ENCODE assay signal across 12 cellular contexts in the genomic region with DNA sequence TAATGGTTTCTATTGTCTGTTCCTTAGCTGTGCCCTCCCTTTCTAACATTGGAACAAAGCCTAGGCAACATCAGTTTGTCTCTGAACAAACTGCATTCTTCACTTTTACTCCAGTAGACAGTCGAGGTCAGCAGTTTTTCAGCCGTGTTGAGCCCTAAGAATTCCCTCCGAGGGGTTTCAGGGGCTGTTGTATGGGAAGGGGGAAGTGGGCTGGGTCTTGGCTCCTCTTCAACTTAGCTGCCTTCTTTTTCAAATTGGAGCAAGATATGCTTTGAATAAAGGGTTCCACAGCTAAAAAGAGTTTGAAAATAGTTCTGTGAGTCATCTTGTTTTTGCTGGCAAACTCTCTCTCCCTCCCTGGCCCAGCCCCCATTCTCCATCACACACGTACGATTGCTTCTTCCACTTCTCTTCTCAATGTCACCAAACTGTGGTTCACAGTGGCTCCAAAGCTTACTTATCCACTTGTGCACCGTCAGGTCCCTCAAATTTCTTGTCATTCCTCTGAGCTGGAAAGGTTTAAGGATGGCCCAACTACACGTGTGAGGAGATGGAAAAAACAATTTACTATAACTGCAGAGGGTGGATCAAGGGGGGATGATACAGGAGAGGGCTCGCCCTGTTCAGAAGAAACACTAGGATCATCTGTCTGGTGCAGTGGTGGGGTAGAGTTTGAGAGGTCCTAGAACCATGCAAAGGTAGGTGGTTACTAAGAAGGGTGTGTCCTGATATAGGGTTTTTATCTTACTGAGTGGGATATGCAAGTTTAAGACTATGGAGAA. TPM values are rescaled to one million over a fixed set of nuclear protein-coding genes. Genes with fewer than 3 reads are reported as not detected.
DNase-seq lines count a peak whose midpoint lies in the region; ATAC-seq, FAIRE-seq and TF ChIP-seq lines count a peak whose summit lies in the region.
"Had no signal": no experiment of that assay in that cellular context is flagged by ENCODE, and none has a peak within 500 bp of the region (broad histone marks: within the 10 kb centered on the region; RNA-seq: fewer than 3 reads in every experiment).

No MANE protein-coding gene starts in this region.

- peaks cover 2% of the 10 kb centered on the region for H3K9me3 Mint-ChIP-seq in neural progenitor cell
- H3K9me3 Mint-ChIP-seq: CD4-positive, alpha-beta T cell had no signal

- H2BK120ac ChIP-seq in H1 (replicated peaks; ENCODE audit: low read depth, low read length): no peak overlapping the region

- H4K8ac ChIP-seq in H1 (ENCODE audit: extremely low read depth, insufficient read depth, low read length): no peak overlapping the region

- H3K79me2 ChIP-seq in OCI-LY3 (ENCODE audit: low read length) (no peaks in the 10 kb centered on the region), H1 (ENCODE audit: control insufficient read depth in 1 of 2, insufficient read depth in 2 of 2, low read length in 2 of 2) (no peaks in the 10 kb centered on the region), neural progenitor cell (ENCODE audit: low read depth) (no peaks in the 10 kb centered on the region)

- TF ChIP-seq EP300 in H1 (IDR thresholded peaks at IDR 0.05; ENCODE audit: borderline replicate concordance in 1 of 2, low read depth in 2 of 2, low read length in 2 of 2): no peak

- FAIRE-seq in H1 (lab: Jason Lieb, UNC): no peak

- H2BK12ac ChIP-seq in H1 (ENCODE audit: low read depth, low read length): no peak overlapping the region

- H4K91ac ChIP-seq in H1 (replicated peaks; ENCODE audit: insufficient read length, low read length): no peak overlapping the region

- DNase-seq in H1 (ENCODE audit: low read depth in 1 of 2, low spot score in 2 of 2) (no peak), neural progenitor cell (ENCODE audit: low spot score) (peak; percentile 43), DMS79 treated with DMSO at 0.1 percent for 48 hours (lab: John Stamatoyannopoulos, UW) (no peak), T-helper 17 cell (no peak)
- DNase-seq: activated CD4-positive, alpha-beta T cell treated with anti-CD3 and anti-CD28 coated beads, Interleukin-2, amount 50 U/mL, for 1 hour; activated naive CD4-positive, alpha-beta T cell treated with anti-CD3 and anti-CD28 coated beads, Interleukin-2, amount 10 ng/mL, durations not matched to agents 7 days and 5 days; CD4-positive, alpha-beta T cell had no signal

- 82% methylated on average over 8 of the region's 8 CpGs; no CpG with 5 or more reads in 1 of the 2 experiments for WGBS in H1 (ENCODE audit: extremely low coverage in 1 of 2, insufficient coverage in 1 of 2, insufficient read length in 1 of 2, insufficient replicate concordance in 2 of 2, low coverage in 1 of 2, low lambda C conversion rate in 2 of 2, missing lambda C conversion rate in 1 of 2), 2 experiments

- H3K23me2 ChIP-seq in H1 (ENCODE audit: low read depth, low read length): no peaks in the 10 kb centered on the region

- no peaks in the 10 kb centered on the region for H3K27me3 Mint-ChIP-seq in neural progenitor cell (ENCODE audit: insufficient read depth, low read depth)
- peaks cover 7% of the 10 kb centered on the region for H3K27me3 Mint-ChIP-seq in T-helper 17 cell
- H3K27me3 Mint-ChIP-seq: CD4-positive, alpha-beta T cell had no signal

- ATAC-seq in HG02642 (IDR thresholded peaks at IDR 0.05; ENCODE audit: poor library complexity, unreplicated experiment) (no peak), GM19328 (IDR thresholded peaks at IDR 0.05; ENCODE audit: unreplicated experiment) (no peak), T-helper 17 cell (no peak)
- ATAC-seq: left lobe of liver had no signal

- TF ChIP-seq CTCF in OCI-LY3 (IDR thresholded peaks at IDR 0.05; ENCODE audit: low read depth, low read length) (no peak), H1 (IDR thresholded peaks at IDR 0.05; ENCODE audit: control extremely low read depth in 1 of 3, insufficient read depth in 1 of 3, low read depth in 1 of 3, low read length in 3 of 3) (no peak), neural progenitor cell (IDR thresholded peaks at IDR 0.05) (no peak)

- no peak overlapping the region for H3K18ac ChIP-seq in H1 (ENCODE audit: extremely low read depth, low read length)

- H3K4me1 ChIP-seq in BLaER1 treated with 17β-estradiol and CSF1 and Interleukin-3, amounts not matched to agents 10 nM and 100 nM: peaks cover 6 to 35% (median 15%) of the 10 kb centered on the region in 10 experiments; a peak in 19 of 20 replicates
- H3K4me1 ChIP-seq in OCI-LY3 (ENCODE audit: low read length) (peaks cover 9% of the 10 kb centered on the region; the same call in 1 of the 2 replicates), H1 (replicated peaks in 1 of 4; ENCODE audit: control insufficient read depth in 3 of 4, insufficient read depth in 4 of 4, low read length in 3 of 4) (no peaks in the 10 kb centered on the region), neural progenitor cell (peaks cover 5% of the 10 kb centered on the region)

- H3K36me3 ChIP-seq in BLaER1 treated with 17β-estradiol and CSF1 and Interleukin-3, amounts not matched to agents 10 nM and 100 nM: no peaks in the 10 kb centered on the region
- H3K36me3 ChIP-seq in OCI-LY3 (replicated peaks; ENCODE audit: low read depth, low read length) (no peaks in the 10 kb centered on the region), H1 (ENCODE audit: control insufficient read depth in 2 of 4, insufficient read depth in 4 of 4, low read length in 3 of 4) (no peaks in the 10 kb centered on the region), neural progenitor cell (no peaks in the 10 kb centered on the region)

- TF ChIP-seq POLR2A in H1 (IDR thresholded peaks at IDR 0.05; ENCODE audit: control extremely low read depth in 1 of 2, low read depth in 2 of 2, low read length in 2 of 2): no peak

- no peak overlapping the region for H2BK5ac ChIP-seq in H1 (ENCODE audit: low read depth, low read length)

- peak overlapping the region in 2 of 11 experiments; percentile 22 to 47; a peak in 2 of 22 replicates for H3K9ac ChIP-seq in BLaER1 treated with 17β-estradiol and CSF1 and Interleukin-3, amounts not matched to agents 10 nM and 100 nM
- H3K9ac ChIP-seq in OCI-LY3 (ENCODE audit: low read length): no peak overlapping the region
- H3K9ac ChIP-seq in H1 (replicated peaks in 1 of 4; ENCODE audit: extremely low read depth in 1 of 4, low read depth in 3 of 4, low read length in 3 of 4): no peak overlapping the region
- H3K9ac ChIP-seq in neural progenitor cell: no peak overlapping the region

- no peak overlapping the region for H2AK5ac ChIP-seq in H1 (ENCODE audit: low read depth, low read length)

- H3K79me1 ChIP-seq in H1 (ENCODE audit: low read depth, low read length): no peaks in the 10 kb centered on the region

- CTCF ChIA-PET in H1 (lab: Charles Lee; ENCODE audit: partially characterized antibody): interaction anchor here (0.7 to 1.8 kb wide), 5 partner anchors 79 to 150 kb away, joined by 3 to 8 read pairs (median 3); no protein-coding TSS in a partner anchor

- H3K4me1 Mint-ChIP-seq in neural progenitor cell (peaks cover 8% of the 10 kb centered on the region), T-helper 17 cell (peaks cover 3% of the 10 kb centered on the region)
- H3K4me1 Mint-ChIP-seq: activated naive CD4-positive, alpha-beta T cell treated with anti-CD3 and anti-CD28 coated beads, Interleukin-2, amount 10 ng/mL, durations not matched to agents 7 days and 5 days had no signal

- H3K27ac ChIP-seq in BLaER1 treated with 17β-estradiol and CSF1 and Interleukin-3, amounts not matched to agents 10 nM and 100 nM: peak overlapping the region in 5 of 11 experiments; percentile 41 to 56 (median 49); a peak in 8 of 22 replicates
- no peak overlapping the region for H3K27ac ChIP-seq in OCI-LY3 (ENCODE audit: low read length)
- H3K27ac ChIP-seq in H1 (ENCODE audit: low read depth, low read length): no peak overlapping the region
- no peak overlapping the region for H3K27ac ChIP-seq in neural progenitor cell

- H3K4me3 Mint-ChIP-seq in neural progenitor cell: no peak overlapping the region
- no peak overlapping the region for H3K4me3 Mint-ChIP-seq in T-helper 17 cell
- H3K4me3 Mint-ChIP-seq: activated naive CD4-positive, alpha-beta T cell treated with anti-CD3 and anti-CD28 coated beads, Interleukin-2, amount 10 ng/mL, durations not matched to agents 7 days and 5 days; CD4-positive, alpha-beta T cell had no signal

- no peak overlapping the region for H3K14ac ChIP-seq in H1 (ENCODE audit: insufficient read length)

- H3K56ac ChIP-seq in H1 (replicated peaks; ENCODE audit: insufficient read length, low read depth, low read length): no peak overlapping the region

- H3K4me3 ChIP-seq in BLaER1 treated with 17β-estradiol and CSF1 and Interleukin-3, amounts not matched to agents 10 nM and 100 nM: 0 out of 20 replicates have a peak overlapping the region, but pooled peaks of 1 of the 10 experiments have one; percentile 17
- H3K4me3 ChIP-seq in OCI-LY3 (ENCODE audit: low read length) (no peak overlapping the region), H1 (ENCODE audit: extremely low read depth in 1 of 4, insufficient read depth in 2 of 4, low read depth in 3 of 4, low read length in 4 of 4) (no peak overlapping the region), neural progenitor cell (no peak overlapping the region)

- no peaks in the 10 kb centered on the region for H3K36me3 Mint-ChIP-seq in neural progenitor cell
- no peaks in the 10 kb centered on the region for H3K36me3 Mint-ChIP-seq in T-helper 17 cell (ENCODE audit: low read depth)

- H4K5ac ChIP-seq in H1 (ENCODE audit: insufficient read length, low read depth, low read length): no peak overlapping the region

- H2AFZ ChIP-seq in OCI-LY3 (ENCODE audit: low read depth, low read length): no peak overlapping the region
- no peak overlapping the region for H2AFZ ChIP-seq in H1 (ENCODE audit: low read length)
- H2AFZ ChIP-seq in neural progenitor cell (replicated peaks): peak overlapping the region; percentile 22

- no peaks in the 10 kb centered on the region for H3K27me3 ChIP-seq in BLaER1 treated with 17β-estradiol and CSF1 and Interleukin-3, amounts not matched to agents 10 nM and 100 nM
- H3K27me3 ChIP-seq in OCI-LY3 (ENCODE audit: low read depth, low read length) (peaks cover 46% of the 10 kb centered on the region), H1 (replicated peaks in 1 of 4; ENCODE audit: control insufficient read depth in 3 of 4, extremely low read depth in 1 of 4, insufficient read depth in 3 of 4, low read length in 3 of 4) (no peaks in the 10 kb centered on the region), neural progenitor cell (no peaks in the 10 kb centered on the region)

- peak overlapping the region in 6 of 11 experiments; percentile 18 to 85 (median 44); a peak in 11 of 22 replicates for H3K4me2 ChIP-seq in BLaER1 treated with 17β-estradiol and CSF1 and Interleukin-3, amounts not matched to agents 10 nM and 100 nM
- 0 out of 2 replicates have a peak overlapping the region, but pooled peaks have one; percentile 7 for H3K4me2 ChIP-seq in OCI-LY3 (ENCODE audit: low read length)
- no peak overlapping the region for H3K4me2 ChIP-seq in H1 (ENCODE audit: insufficient read depth in 1 of 2, low read depth in 2 of 2, low read length in 2 of 2)
- no peak overlapping the region for H3K4me2 ChIP-seq in neural progenitor cell

- TF ChIP-seq RAD21 in H1 (IDR thresholded peaks at IDR 0.05 in 1 of 2, conservative IDR thresholded peaks at IDR 0.05 in 1 of 2; ENCODE audit: low read depth in 2 of 2, low read length in 2 of 2): no peak

- H3K23ac ChIP-seq in H1 (ENCODE audit: insufficient read length): no peak overlapping the region

- H3F3A ChIP-seq in neural progenitor cell (ENCODE audit: low read depth): no peaks in the 10 kb centered on the region

- no peak overlapping the region for H2BK20ac ChIP-seq in H1 (ENCODE audit: low read length)

- H3K9me3 ChIP-seq in BLaER1 treated with 17β-estradiol and CSF1 and Interleukin-3, amounts not matched to agents 10 nM and 100 nM (replicated peaks in 1 of 11): peaks cover 4 to 13% (median 10%) of the 10 kb centered on the region in 11 experiments; a peak in 12 of 22 replicates
- H3K9me3 ChIP-seq in OCI-LY3 (ENCODE audit: insufficient read depth, low read length) (no peaks in the 10 kb centered on the region), H1 (ENCODE audit: insufficient read depth in 2 of 2, low read depth in 1 of 2, low read length in 1 of 2) (no peaks in the 10 kb centered on the region), neural progenitor cell (ENCODE audit: low read depth) (no peaks in the 10 kb centered on the region), T-helper 17 cell (ENCODE audit: control insufficient read depth, low read length, poor library complexity, severe bottlenecking) (peaks cover 4% of the 10 kb centered on the region)

- no peak overlapping the region for H3K4ac ChIP-seq in H1 (replicated peaks; ENCODE audit: insufficient read length, low read depth, low read length)

- POLR2A ChIA-PET in H1 (lab: Charles Lee; ENCODE audit: partially characterized antibody): interaction anchor here (1.2 to 1.6 kb wide), 2 partner anchors 12 to 75 kb away, joined by 4 to 7 read pairs; no protein-coding TSS in a partner anchor

- no peak overlapping the region for H2BK15ac ChIP-seq in H1 (ENCODE audit: low read length)

- H3K27ac Mint-ChIP-seq in neural progenitor cell (no peak overlapping the region), T-helper 17 cell (no peak overlapping the region)
- H3K27ac Mint-ChIP-seq: activated naive CD4-positive, alpha-beta T cell treated with anti-CD3 and anti-CD28 coated beads, Interleukin-2, amount 10 ng/mL, durations not matched to agents 7 days and 5 days; CD4-positive, alpha-beta T cell had no signal

- H4K20me1 ChIP-seq in BLaER1 treated with 17β-estradiol and CSF1 and Interleukin-3, amounts not matched to agents 10 nM and 100 nM: no peaks in the 10 kb centered on the region
- no peaks in the 10 kb centered on the region for H4K20me1 ChIP-seq in OCI-LY3 (ENCODE audit: insufficient read depth, low read length)
- no peaks in the 10 kb centered on the region for H4K20me1 ChIP-seq in H1 (replicated peaks in 1 of 2; ENCODE audit: control insufficient read depth in 1 of 2, insufficient read depth in 2 of 2, low read length in 2 of 2)
- H4K20me1 ChIP-seq in neural progenitor cell (ENCODE audit: low read depth): no peaks in the 10 kb centered on the region

RNA-seq across cellular contexts. Expression of a gene that starts 9.2 kb away (rescaled TPM):
- total RNA-seq in H1 (2021; fragmentation: NEBNext Ultra II Directional; extraction: Animal tissue kit (Norgen Biotek cat#: 25700)): 5.6 and 5.7 TPM in 2 replicates
- 2.1 and 2.7 TPM in 2 replicates for polyA plus RNA-seq in H1 (2011; rRNA removed)
- 3.0 TPM for polyA plus RNA-seq in H1 (2011; cell fraction: cytosol; rRNA removed)
- 3.8 TPM for polyA plus RNA-seq in H1 (2011; cell fraction: nucleus; rRNA removed)
- polyA plus RNA-seq in H1 (2012, experiment 1 of 2): 2.1 to 2.6 TPM (median 2.2 TPM) in 4 replicates
- polyA plus RNA-seq in H1 (2012, experiment 2 of 2): 0.34 TPM
- polyA plus RNA-seq in H1 (2013, experiment 1 of 2): 4.8 TPM
- 4.9 TPM for polyA plus RNA-seq in H1 (2013, experiment 2 of 2)
- 4.6 and 6.1 TPM in 2 replicates for polyA minus RNA-seq in H1 (2011; rRNA and poly(A)+ RNA removed)
- 4.1 TPM for polyA minus RNA-seq in H1 (2011; cell fraction: cytosol; rRNA and poly(A)+ RNA removed)
- 11.6 TPM for polyA minus RNA-seq in H1 (2011; cell fraction: nucleus; rRNA and poly(A)+ RNA removed)
- 13.5 and 14.4 TPM in 2 replicates for total RNA-seq in neural progenitor cell (ENCODE audit: low replicate concordance)
- 1 to 10 TPM; 1.1 to 4.2 TPM for total RNA-seq in T-helper 17 cell

Comparison
In these comparisons a context has a peak if more than half of its experiments do, and no peak if none do; other contexts are left out.
1. H3K4me2 ChIP-seq: peak in BLaER1 treated with 17β-estradiol and CSF1 and Interleukin-3, amounts not matched to agents 10 nM and 100 nM (6 of 11) and OCI-LY3 (single experiment); none in H1 (0 of 2) and neural progenitor cell (single experiment).